ENCODE assay signal across 8 cellular contexts in the genomic region with DNA sequence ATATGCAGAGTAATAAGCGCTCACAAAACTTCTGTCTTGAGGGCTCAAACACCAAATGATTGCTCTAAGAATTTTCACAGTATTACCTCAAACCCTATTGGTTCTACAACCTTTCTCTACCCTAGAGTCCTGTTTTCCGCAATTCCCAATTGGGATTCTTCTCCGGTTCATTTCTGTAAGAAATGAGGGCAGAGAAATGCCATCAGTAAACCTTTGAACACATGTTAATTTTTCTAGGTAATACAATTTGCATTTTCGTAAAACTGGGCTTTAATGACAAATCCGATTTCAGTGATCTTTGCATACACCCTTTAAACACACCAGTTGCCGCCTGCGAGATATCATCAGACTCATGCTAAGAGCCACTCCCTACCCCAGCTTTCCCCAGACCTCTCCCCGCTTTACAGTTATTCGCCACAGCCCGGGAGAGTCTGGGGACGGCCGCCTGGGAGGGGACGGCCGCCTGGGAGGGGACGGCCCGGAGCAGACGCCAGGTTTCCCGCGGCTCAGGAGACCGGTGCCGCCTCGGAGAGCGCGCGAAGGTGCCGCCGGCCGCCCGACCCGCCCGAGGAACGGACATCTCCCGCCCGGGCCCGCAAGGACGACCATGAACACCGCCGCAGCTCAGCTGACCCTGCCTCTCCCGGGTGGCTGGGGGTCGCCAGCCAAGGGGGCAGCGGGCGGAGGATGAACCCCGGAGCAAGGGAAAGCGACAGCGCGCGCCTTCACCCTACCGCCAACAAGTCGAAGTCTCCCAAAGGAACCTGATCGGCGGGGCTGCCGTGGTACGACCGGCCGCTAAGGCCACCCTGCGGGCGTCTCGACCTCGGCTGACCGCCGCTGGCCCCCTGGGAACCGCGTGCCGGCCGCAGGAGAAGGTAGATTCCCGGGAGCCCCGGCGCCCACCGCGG. TPM values are rescaled to one million over a fixed set of nuclear protein-coding genes. Genes with fewer than 3 reads are reported as not detected.
A peak's percentile ranks its signal among the peaks of the same experiment; 100 is the strongest.
DNase-seq lines count a peak whose midpoint lies in the region; ATAC-seq and TF ChIP-seq lines count a peak whose summit lies in the region.

No MANE protein-coding gene starts in this region.

- H3K36me3 Mint-ChIP-seq in MCF 10A (ENCODE audit: insufficient read depth, unreplicated experiment) = no peaks in the 10 kb centered on the region

- peak overlapping the region; percentile 97 for H3K27ac Mint-ChIP-seq in MCF 10A (ENCODE audit: low read depth, unreplicated experiment)

- intact Hi-C loops in MCF 10A (cut with micrococcal nuclease) = no loop called here

- DNase-seq in NCI-H1092 treated with DMSO at 0.1 percent for 48 hours (lab: John Stamatoyannopoulos, UW) (peak; percentile 61), NCI-H1092 (lab: John Stamatoyannopoulos, UW) (no peak), GM20000 (ENCODE audit: low spot score) (peak; percentile 38), MCF 10A (ENCODE audit: unreplicated experiment) (peak; percentile 38), inferior parietal cortex (ENCODE audit: extremely low spot score) (peak; percentile 38)
- DNase-seq in stimulated activated CD4-positive, alpha-beta T cell treated with anti-CD3 and anti-CD28 coated beads, Interleukin-12 subunit alpha, Interleukin-12 subunit beta, amount 100 ng/mL, for 4 hours = peak; percentile 48

- TF ChIP-seq POLR2A in Raji (IDR thresholded peaks at IDR 0.05; ENCODE audit: insufficient read depth, low read depth, low read length) = peak; percentile 69

- peaks cover 25% of the 10 kb centered on the region for H3K4me1 Mint-ChIP-seq in MCF 10A (ENCODE audit: insufficient read depth, unreplicated experiment)

- POLR2A ChIA-PET in MCF 10A (lab: Yijun Ruan, JAX) = interaction anchor here (0.7 to 5.9 kb wide), 4 partner anchors 13 to 284 kb away, joined by 3 to 136 read pairs (median 5); a partner anchor contains a TSS

- TF ChIP-seq CTCF in GM20000 (IDR thresholded peaks at IDR 0.05; ENCODE audit: extremely low read depth, missing control alignments) = no peak
- TF ChIP-seq CTCF in MCF 10A (IDR thresholded peaks at IDR 0.05; ENCODE audit: unreplicated experiment) = no peak

- H3K9me3 Mint-ChIP-seq in MCF 10A (ENCODE audit: unreplicated experiment) = no peaks in the 10 kb centered on the region

- CTCF ChIA-PET in MCF 10A (lab: Yijun Ruan, JAX) = interaction anchor here (0.6 to 5.0 kb wide), 9 partner anchors 21 to 1076 kb away, joined by 3 to 53 read pairs (median 3); a partner anchor contains a TSS

- H3K27me3 Mint-ChIP-seq in MCF 10A (ENCODE audit: insufficient read depth, unreplicated experiment) = no peaks in the 10 kb centered on the region

- ATAC-seq in HG03571 (IDR thresholded peaks at IDR 0.05; ENCODE audit: unreplicated experiment) = peak; percentile 25

- BruUV-seq in MCF 10A (replicated peaks; lab: Mats Ljungman, UMichigan) = TSS peak; percentile 43

- peak overlapping the region; percentile 82 for H3K4me3 Mint-ChIP-seq in MCF 10A (ENCODE audit: unreplicated experiment)

RNA-seq across cellular contexts. Expression of a gene that starts 0.5 kb away (rescaled TPM):
- total RNA-seq in MCF 10A (2022) = 21.0 and 24.7 TPM in 2 replicates

RNA-seq across cellular contexts. Expression of a gene that starts 0.8 kb away (rescaled TPM):
- total RNA-seq in MCF 10A (2022) = 13.5 and 19.8 TPM in 2 replicates
